In genomic region chr20:5191829-5192569, GRCh38 we compare ENCODE assay signal across 7 cellular contexts.
DNase-seq lines count a peak whose midpoint lies in the region; FAIRE-seq and TF ChIP-seq lines count a peak whose summit lies in the region.

No MANE protein-coding gene starts in this region.

- H3K18ac ChIP-seq in mesenchymal stem cell (ENCODE audit: low read depth in 1 of 2, low read length in 2 of 2) = no peak overlapping the region

- no peak overlapping the region for H2AFZ ChIP-seq in mesenchymal stem cell (ENCODE audit: low read depth, low read length)

- no peak overlapping the region for H2BK120ac ChIP-seq in mesenchymal stem cell (ENCODE audit: low read depth, low read length)

- H3K4me2 ChIP-seq in mesenchymal stem cell (ENCODE audit: low read length, poor library complexity, severe bottlenecking) = no peak overlapping the region

- peaks cover 3% of the 10 kb centered on the region for H3K4me1 ChIP-seq in endocrine pancreas (ENCODE audit: control insufficient read depth, insufficient read depth, low read length)
- no peaks in the 10 kb centered on the region for H3K4me1 ChIP-seq in mesenchymal stem cell (ENCODE audit: control insufficient read depth, insufficient read depth, low read depth, low read length)
- peaks cover 0 to 21% (median 8%) of the 10 kb centered on the region in 4 donors for H3K4me1 ChIP-seq in tibial nerve

- H3K9ac ChIP-seq in endocrine pancreas (ENCODE audit: control insufficient read depth, insufficient read depth, low read length) (peak overlapping the region; percentile 38), mesenchymal stem cell (ENCODE audit: low read length) (peak overlapping the region; percentile 69)

- H3K79me1 ChIP-seq in mesenchymal stem cell (replicated peaks; ENCODE audit: low read length, poor library complexity, severe bottlenecking) = peaks cover 6% of the 10 kb centered on the region

- H2BK15ac ChIP-seq in mesenchymal stem cell (ENCODE audit: low read depth, poor library complexity, severe bottlenecking) = no peak overlapping the region

- TF ChIP-seq POLR2A in tibial nerve (IDR thresholded peaks at IDR 0.05) = no peak

- H3K27me3 ChIP-seq in WERI-Rb-1 (ENCODE audit: insufficient read depth, low read depth, severe bottlenecking) (no peaks in the 10 kb centered on the region), endocrine pancreas (ENCODE audit: control insufficient read depth, insufficient read depth, low read length) (no peaks in the 10 kb centered on the region), mesenchymal stem cell (ENCODE audit: control insufficient read depth in 1 of 2, insufficient read depth in 1 of 2, low read length in 2 of 2) (no peaks in the 10 kb centered on the region), tibial nerve (no peaks in the 10 kb centered on the region)

- H4K8ac ChIP-seq in mesenchymal stem cell (ENCODE audit: low read length) = no peak overlapping the region

- no peak overlapping the region for H2BK12ac ChIP-seq in mesenchymal stem cell (ENCODE audit: low read length in 2 of 2)

- no peak overlapping the region for H4K91ac ChIP-seq in mesenchymal stem cell (ENCODE audit: low read length)

- H3K4ac ChIP-seq in mesenchymal stem cell (ENCODE audit: low read depth in 1 of 2, low read length in 2 of 2) = no peak overlapping the region

- FAIRE-seq in G401.6 (lab: Jason Lieb, UNC) = peak; percentile 91

- H3K9me3 ChIP-seq in WERI-Rb-1 (ENCODE audit: severe bottlenecking) = no peaks in the 10 kb centered on the region
- no peaks in the 10 kb centered on the region for H3K9me3 ChIP-seq in endocrine pancreas (ENCODE audit: control insufficient read depth, low read length)
- no peaks in the 10 kb centered on the region for H3K9me3 ChIP-seq in mesenchymal stem cell (ENCODE audit: control insufficient read depth, low read length)
- H3K9me3 ChIP-seq in tibial nerve = no peaks in the 10 kb centered on the region

- peak; percentile 63 for DNase-seq in HFF-Myc (ENCODE audit: extremely low read depth, low read depth)
- DNase-seq in NCI-H2171 (lab: John Stamatoyannopoulos, UW) = peak; percentile 52
- DNase-seq in WERI-Rb-1 = peak; percentile 24
- DNase-seq in mesenchymal stem cell = peak; percentile 83
- peak in 1 of 2 donors; percentile 35 for DNase-seq in tibial nerve (ENCODE audit: low spot score in 2 of 2)

- H2BK5ac ChIP-seq in mesenchymal stem cell (ENCODE audit: low read depth, low read length, poor library complexity, severe bottlenecking) = no peak overlapping the region

- TF ChIP-seq EP300 in tibial nerve (IDR thresholded peaks at IDR 0.05) = peak; percentile 27 to 47

- WGBS in mesenchymal stem cell = 60% methylated on average over 9 of the region's 9 CpGs
- 26 to 33% methylated on average over 9 of the region's 9 CpGs for WGBS in tibial nerve, 2 donors

- H3K36me3 ChIP-seq in WERI-Rb-1 = peaks cover 16% of the 10 kb centered on the region
- H3K36me3 ChIP-seq in endocrine pancreas (ENCODE audit: control insufficient read depth, insufficient read depth, low read length) = no peaks in the 10 kb centered on the region
- peaks cover 40 to 63% of the 10 kb centered on the region in 2 experiments for H3K36me3 ChIP-seq in mesenchymal stem cell (ENCODE audit: control insufficient read depth in 1 of 2, insufficient read depth in 2 of 2, low read depth in 1 of 2, low read length in 2 of 2)
- peaks cover 0 to 69% (median 0%) of the 10 kb centered on the region in 3 donors for H3K36me3 ChIP-seq in tibial nerve

- H3K4me3 ChIP-seq in HFF-Myc (replicated peaks; ENCODE audit: low read depth, low read length) (no peak overlapping the region), WERI-Rb-1 (ENCODE audit: low read depth, low read length) (no peak overlapping the region), endocrine pancreas (ENCODE audit: control insufficient read depth, insufficient read depth, low read length) (no peak overlapping the region), mesenchymal stem cell (ENCODE audit: insufficient read depth in 1 of 2, low read depth in 1 of 2, low read length in 2 of 2) (no peak overlapping the region), tibial nerve (no peak overlapping the region)

- no peak overlapping the region for H3K14ac ChIP-seq in mesenchymal stem cell (ENCODE audit: low read length in 2 of 2)

- no peak overlapping the region for H3K23ac ChIP-seq in mesenchymal stem cell (ENCODE audit: low read length in 2 of 2)

- 0 out of 2 replicates have a peak overlapping the region, but pooled peaks have one; percentile 2 for H3K27ac ChIP-seq in WERI-Rb-1
- H3K27ac ChIP-seq in mesenchymal stem cell (ENCODE audit: low read length, poor library complexity, severe bottlenecking) = no peak overlapping the region
- peak overlapping the region; percentile 62 to 79 (median 71) for H3K27ac ChIP-seq in tibial nerve

- TF ChIP-seq CTCF in HFF-Myc (IDR thresholded peaks at IDR 0.05; ENCODE audit: low read depth, low read length, missing control alignments) (peak; percentile 69), WERI-Rb-1 (IDR thresholded peaks at IDR 0.05; ENCODE audit: low read depth, low read length) (peak; percentile 72), tibial nerve (IDR thresholded peaks at IDR 0.05) (peak; percentile 60 to 91 (median 70))

- H2AK5ac ChIP-seq in mesenchymal stem cell (ENCODE audit: low read length, severe bottlenecking) = no peak overlapping the region
